ENCODE assay signal across 22 cellular contexts in genomic region chr14:69904246-69904645, GRCh38. TPM values are rescaled to one million over a fixed set of nuclear protein-coding genes. Genes with fewer than 3 reads are reported as not detected.
"Had no signal": no experiment of that assay in that cellular context is flagged by ENCODE, and none has a peak within 500 bp of the region (broad histone marks: within the 10 kb centered on the region; RNA-seq: fewer than 3 reads in every experiment).

No MANE protein-coding gene starts in this region.

- H3K9ac ChIP-seq: KMS-11 had no signal

- H3K4me3 ChIP-seq: K562, SK-N-MC had no signal

- H3K4me2 ChIP-seq: KMS-11 had no signal

- H3K27ac ChIP-seq: KMS-11, SK-N-MC had no signal

- DNase-seq: Kasumi-1, MV-4-11, NCI-H1048, NCI-H1105, NCI-H1417, NCI-H1436 treated with DMSO at 0.1 percent for 48 hours, NCI-H1694, NCI-H187 treated with DMSO at 0.1 percent for 48 hours, NCI-H2029 treated with DMSO at 0.1 percent for 48 hours, NCI-H2171 treated with DMSO at 0.1 percent for 48 hours, NCI-H345, NCI-H446 treated with DMSO at 0.1 percent for 48 hours, NCI-H524, NCI-H526 treated with DMSO at 0.1 percent for 48 hours, NCI-H748 treated with DMSO at 0.1 percent for 48 hours, Right ventricle myocardium superior, RPMI8226 had no signal

- FAIRE-seq: K562, RCC 7860 had no signal

- ATAC-seq: K562 had no signal

RNA-seq across cellular contexts. Expression of gene SMOC1, which starts 25.0 kb away (rescaled TPM):
- polyA plus RNA-seq: IgD-negative memory B cell, K562 had no signal
